Comparison of ENCODE assay signal across 1 cellular context in the genomic region with DNA sequence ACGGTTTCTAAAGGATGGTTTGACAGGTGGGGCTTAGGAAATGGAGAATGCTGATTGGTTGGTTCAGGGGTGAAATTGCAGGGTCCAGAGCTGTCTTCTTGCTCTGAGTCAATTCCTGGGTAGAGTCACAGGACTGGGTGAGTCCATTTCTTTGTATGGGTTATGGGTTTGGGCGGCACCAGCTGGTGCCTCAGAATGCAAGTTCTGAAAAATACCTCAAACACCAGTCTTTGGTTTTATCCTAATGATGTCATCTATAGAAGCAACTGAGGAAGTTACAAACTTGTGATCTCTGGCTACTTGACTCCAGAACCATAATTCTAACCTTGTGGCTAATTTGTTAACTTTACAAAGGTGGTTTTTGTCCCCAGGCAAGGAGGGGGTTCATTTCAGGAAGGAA.
TF ChIP-seq lines count a peak whose summit lies in the region.

No MANE protein-coding gene starts in this region.

TF ChIP-seq in WTC11, 78 proteins besides CTCF, POLR2A, EP300 and RAD21 (continued from another document):
- TF ChIP-seq MLX (CRISPR knock-in tag; IDR thresholded peaks at IDR 0.05) = no peak
- TF ChIP-seq ZNF138 (CRISPR knock-in tag; conservative IDR thresholded peaks at IDR 0.05) = no peak
- TF ChIP-seq USF1 (CRISPR knock-in tag; IDR thresholded peaks at IDR 0.05) = no peak
- TF ChIP-seq, protein P1, sequence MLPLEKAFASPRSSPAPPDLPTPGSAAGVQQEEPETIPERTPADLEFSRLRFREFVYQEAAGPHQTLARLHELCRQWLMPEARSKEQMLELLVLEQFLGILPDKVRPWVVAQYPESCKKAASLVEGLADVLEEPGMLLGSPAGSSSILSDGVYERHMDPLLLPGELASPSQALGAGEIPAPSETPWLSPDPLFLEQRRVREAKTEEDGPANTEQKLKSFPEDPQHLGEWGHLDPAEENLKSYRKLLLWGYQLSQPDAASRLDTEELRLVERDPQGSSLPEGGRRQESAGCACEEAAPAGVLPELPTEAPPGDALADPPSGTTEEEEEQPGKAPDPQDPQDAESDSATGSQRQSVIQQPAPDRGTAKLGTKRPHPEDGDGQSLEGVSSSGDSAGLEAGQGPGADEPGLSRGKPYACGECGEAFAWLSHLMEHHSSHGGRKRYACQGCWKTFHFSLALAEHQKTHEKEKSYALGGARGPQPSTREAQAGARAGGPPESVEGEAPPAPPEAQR (CRISPR knock-in tag; IDR thresholded peaks at IDR 0.05) = no peak
- TF ChIP-seq ZNF396 (CRISPR knock-in tag; IDR thresholded peaks at IDR 0.05; ENCODE audit: borderline replicate concordance) = no peak
- TF ChIP-seq FOXJ3 (CRISPR knock-in tag; IDR thresholded peaks at IDR 0.05; ENCODE audit: borderline replicate concordance) = no peak
